8 cellular contexts compared by ENCODE assay signal in genomic region chr16:87318158-87318644, GRCh38. TPM values are rescaled to one million over a fixed set of nuclear protein-coding genes. Genes with fewer than 3 reads are reported as not detected.
A peak's percentile ranks its signal among the peaks of the same experiment; 100 is the strongest.
DNase-seq lines count a peak whose midpoint lies in the region; ATAC-seq and TF ChIP-seq lines count a peak whose summit lies in the region.

No MANE protein-coding gene starts in this region.

- POLR2A ChIA-PET in RWPE1 (lab: Yijun Ruan, JAX; ENCODE audit: low non-redundant PET) = interaction anchor here (0.6 to 1.2 kb wide), 3 partner anchors 10 to 76 kb away, joined by 3 to 9 read pairs (median 4); no protein-coding TSS in a partner anchor

- H4K20me1 ChIP-seq in GM23338 (replicated peaks; ENCODE audit: insufficient read depth) = no peaks in the 10 kb centered on the region

- H3K4me2 ChIP-seq in GM23338 = peak overlapping the region; percentile 91

- H3K79me2 ChIP-seq in GM23338 (replicated peaks; ENCODE audit: insufficient read depth) = peaks cover 13% of the 10 kb centered on the region

- H3K9me2 ChIP-seq in GM23338 (ENCODE audit: insufficient read depth) = peaks cover 4% of the 10 kb centered on the region; the same call in 1 of the 2 replicates

- H3K4me3 Mint-ChIP-seq in GM23338 = peak overlapping the region; percentile 96

- H3K4me3 ChIP-seq in GM23338 (peak overlapping the region; percentile 95), fibroblast of pulmonary artery (replicated peaks; ENCODE audit: low read depth, low read length) (peak overlapping the region; percentile 98), rectal smooth muscle tissue (ENCODE audit: low read length) (peak overlapping the region; percentile 79)

- no peaks in the 10 kb centered on the region for H3K36me3 ChIP-seq in GM23338 (ENCODE audit: insufficient read depth)
- no peaks in the 10 kb centered on the region for H3K36me3 ChIP-seq in rectal smooth muscle tissue (ENCODE audit: control insufficient read depth, insufficient read depth, low read length)

- 0 out of 2 replicates have a peak, but pooled peaks cover 8% of the 10 kb centered on the region for H3K4me1 ChIP-seq in GM23338 (ENCODE audit: insufficient read depth)
- peaks cover 7% of the 10 kb centered on the region for H3K4me1 ChIP-seq in rectal smooth muscle tissue (ENCODE audit: control insufficient read depth, insufficient read depth, low read length)

- peaks cover 6% of the 10 kb centered on the region for H3K4me1 Mint-ChIP-seq in GM23338

- peaks cover 8% of the 10 kb centered on the region for H3F3A ChIP-seq in GM23338 (replicated peaks; ENCODE audit: low read depth)

- H3K27me3 Mint-ChIP-seq in GM23338 (ENCODE audit: insufficient read depth, low read depth, poor library complexity) = peaks cover 8% of the 10 kb centered on the region

- no peak for DNase-seq in GM23338 (ENCODE audit: low spot score)
- DNase-seq in RWPE1 (ENCODE audit: low spot score) = no peak
- DNase-seq in fibroblast of pulmonary artery (ENCODE audit: low read depth) = no peak
- no peak for DNase-seq in hepatic stellate cell (ENCODE audit: low spot score)

- peak overlapping the region; percentile 98 for H3K27ac Mint-ChIP-seq in GM23338

- peak overlapping the region; percentile 81 for H3K9ac ChIP-seq in rectal smooth muscle tissue (ENCODE audit: low read length)

- H3K27me3 ChIP-seq in GM23338 (ENCODE audit: insufficient read depth) (no peaks in the 10 kb centered on the region), rectal smooth muscle tissue (ENCODE audit: control insufficient read depth, insufficient read depth, low read length) (no peaks in the 10 kb centered on the region)

- no peak overlapping the region for H2AFZ ChIP-seq in GM23338

- peaks cover 5% of the 10 kb centered on the region for H3K9me3 Mint-ChIP-seq in GM23338

- no peak for ATAC-seq in GM23338
- ATAC-seq in GM18873 (IDR thresholded peaks at IDR 0.05; ENCODE audit: low FRiP score, unreplicated experiment) = no peak
- ATAC-seq in GM18861 (IDR thresholded peaks at IDR 0.05; ENCODE audit: unreplicated experiment) = no peak
- ATAC-seq in HG03342 (IDR thresholded peaks at IDR 0.05; ENCODE audit: unreplicated experiment) = no peak

- H3K27ac ChIP-seq in GM23338 (ENCODE audit: low read depth) (no peak overlapping the region), RWPE1 (peak overlapping the region; percentile 96), rectal smooth muscle tissue (ENCODE audit: low read depth, low read length) (peak overlapping the region; percentile 16)

- TF ChIP-seq CTCF in GM23338 (conservative IDR thresholded peaks at IDR 0.05; ENCODE audit: low read depth in 2 of 2) (no peak), RWPE1 (conservative IDR thresholded peaks at IDR 0.05; ENCODE audit: low read depth) (no peak), fibroblast of pulmonary artery (IDR thresholded peaks at IDR 0.05; ENCODE audit: low read length, missing control alignments) (no peak)

- peaks cover 4% of the 10 kb centered on the region; the same call in 1 of the 3 replicates for H3K36me3 Mint-ChIP-seq in GM23338 (ENCODE audit: low read depth)

- CTCF ChIA-PET in RWPE1 (lab: Yijun Ruan, JAX) = no interaction called here

TF ChIP-seq in GM23338, 12 proteins besides CTCF, POLR2A, EP300 and RAD21:
- TF ChIP-seq CREB1 (CRISPR knock-in tag; IDR thresholded peaks at IDR 0.05; ENCODE audit: low read depth) = no peak
- TF ChIP-seq ETS1 (IDR thresholded peaks at IDR 0.05) = no peak
- no peak for TF ChIP-seq NANOG (IDR thresholded peaks at IDR 0.05; ENCODE audit: borderline replicate concordance)
- TF ChIP-seq JUNB (IDR thresholded peaks at IDR 0.05; ENCODE audit: unreplicated experiment) = no peak
- TF ChIP-seq EZH2 (IDR thresholded peaks at IDR 0.05; ENCODE audit: low read depth, unreplicated experiment) = no peak
- TF ChIP-seq, protein P1, sequence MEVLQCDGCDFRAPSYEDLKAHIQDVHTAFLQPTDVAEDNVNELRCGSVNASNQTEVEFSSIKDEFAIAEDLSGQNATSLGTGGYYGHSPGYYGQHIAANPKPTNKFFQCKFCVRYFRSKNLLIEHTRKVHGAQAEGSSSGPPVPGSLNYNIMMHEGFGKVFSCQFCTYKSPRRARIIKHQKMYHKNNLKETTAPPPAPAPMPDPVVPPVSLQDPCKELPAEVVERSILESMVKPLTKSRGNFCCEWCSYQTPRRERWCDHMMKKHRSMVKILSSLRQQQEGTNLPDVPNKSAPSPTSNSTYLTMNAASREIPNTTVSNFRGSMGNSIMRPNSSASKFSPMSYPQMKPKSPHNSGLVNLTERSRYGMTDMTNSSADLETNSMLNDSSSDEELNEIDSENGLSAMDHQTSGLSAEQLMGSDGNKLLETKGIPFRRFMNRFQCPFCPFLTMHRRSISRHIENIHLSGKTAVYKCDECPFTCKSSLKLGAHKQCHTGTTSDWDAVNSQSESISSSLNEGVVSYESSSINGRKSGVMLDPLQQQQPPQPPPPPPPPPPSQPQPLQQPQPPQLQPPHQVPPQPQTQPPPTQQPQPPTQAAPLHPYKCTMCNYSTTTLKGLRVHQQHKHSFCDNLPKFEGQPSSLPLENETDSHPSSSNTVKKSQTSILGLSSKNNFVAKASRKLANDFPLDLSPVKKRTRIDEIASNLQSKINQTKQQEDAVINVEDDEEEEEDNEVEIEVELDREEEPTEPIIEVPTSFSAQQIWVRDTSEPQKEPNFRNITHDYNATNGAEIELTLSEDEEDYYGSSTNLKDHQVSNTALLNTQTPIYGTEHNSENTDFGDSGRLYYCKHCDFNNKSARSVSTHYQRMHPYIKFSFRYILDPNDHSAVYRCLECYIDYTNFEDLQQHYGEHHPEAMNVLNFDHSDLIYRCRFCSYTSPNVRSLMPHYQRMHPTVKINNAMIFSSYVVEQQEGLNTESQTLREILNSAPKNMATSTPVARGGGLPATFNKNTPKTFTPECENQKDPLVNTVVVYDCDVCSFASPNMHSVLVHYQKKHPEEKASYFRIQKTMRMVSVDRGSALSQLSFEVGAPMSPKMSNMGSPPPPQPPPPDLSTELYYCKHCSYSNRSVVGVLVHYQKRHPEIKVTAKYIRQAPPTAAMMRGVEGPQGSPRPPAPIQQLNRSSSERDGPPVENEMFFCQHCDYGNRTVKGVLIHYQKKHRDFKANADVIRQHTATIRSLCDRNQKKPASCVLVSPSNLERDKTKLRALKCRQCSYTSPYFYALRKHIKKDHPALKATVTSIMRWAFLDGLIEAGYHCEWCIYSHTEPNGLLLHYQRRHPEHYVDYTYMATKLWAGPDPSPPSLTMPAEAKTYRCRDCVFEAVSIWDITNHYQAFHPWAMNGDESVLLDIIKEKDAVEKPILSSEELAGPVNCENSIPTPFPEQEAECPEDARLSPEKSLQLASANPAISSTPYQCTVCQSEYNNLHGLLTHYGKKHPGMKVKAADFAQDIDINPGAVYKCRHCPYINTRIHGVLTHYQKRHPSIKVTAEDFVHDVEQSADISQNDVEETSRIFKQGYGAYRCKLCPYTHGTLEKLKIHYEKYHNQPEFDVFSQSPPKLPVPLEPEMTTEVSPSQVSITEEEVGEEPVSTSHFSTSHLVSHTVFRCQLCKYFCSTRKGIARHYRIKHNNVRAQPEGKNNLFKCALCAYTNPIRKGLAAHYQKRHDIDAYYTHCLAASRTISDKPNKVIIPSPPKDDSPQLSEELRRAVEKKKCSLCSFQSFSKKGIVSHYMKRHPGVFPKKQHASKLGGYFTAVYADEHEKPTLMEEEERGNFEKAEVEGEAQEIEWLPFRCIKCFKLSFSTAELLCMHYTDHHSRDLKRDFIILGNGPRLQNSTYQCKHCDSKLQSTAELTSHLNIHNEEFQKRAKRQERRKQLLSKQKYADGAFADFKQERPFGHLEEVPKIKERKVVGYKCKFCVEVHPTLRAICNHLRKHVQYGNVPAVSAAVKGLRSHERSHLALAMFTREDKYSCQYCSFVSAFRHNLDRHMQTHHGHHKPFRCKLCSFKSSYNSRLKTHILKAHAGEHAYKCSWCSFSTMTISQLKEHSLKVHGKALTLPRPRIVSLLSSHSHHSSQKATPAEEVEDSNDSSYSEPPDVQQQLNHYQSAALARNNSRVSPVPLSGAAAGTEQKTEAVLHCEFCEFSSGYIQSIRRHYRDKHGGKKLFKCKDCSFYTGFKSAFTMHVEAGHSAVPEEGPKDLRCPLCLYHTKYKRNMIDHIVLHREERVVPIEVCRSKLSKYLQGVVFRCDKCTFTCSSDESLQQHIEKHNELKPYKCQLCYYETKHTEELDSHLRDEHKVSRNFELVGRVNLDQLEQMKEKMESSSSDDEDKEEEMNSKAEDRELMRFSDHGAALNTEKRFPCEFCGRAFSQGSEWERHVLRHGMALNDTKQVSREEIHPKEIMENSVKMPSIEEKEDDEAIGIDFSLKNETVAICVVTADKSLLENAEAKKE (CRISPR knock-in tag; IDR thresholded peaks at IDR 0.05) = no peak
- TF ChIP-seq ZNF331 (CRISPR knock-in tag; IDR thresholded peaks at IDR 0.05; ENCODE audit: low read depth) = no peak
- TF ChIP-seq ZNF114 (CRISPR knock-in tag; IDR thresholded peaks at IDR 0.05) = no peak

RNA-seq across cellular contexts. Expression of gene C16orf95, which starts 1.0 kb away (rescaled TPM):
- 1.2 and 1.9 TPM in 2 replicates for total RNA-seq in GM23338 (2014; rRNA removed; shearing (Covaris generic))
- 2.5 and 3.9 TPM in 2 replicates for polyA plus RNA-seq in GM23338 (2016; fragmentation: Nextera tagmentation; extraction: Ambion mirVana)
